28 cellular contexts compared by ENCODE assay signal in the genomic region with DNA sequence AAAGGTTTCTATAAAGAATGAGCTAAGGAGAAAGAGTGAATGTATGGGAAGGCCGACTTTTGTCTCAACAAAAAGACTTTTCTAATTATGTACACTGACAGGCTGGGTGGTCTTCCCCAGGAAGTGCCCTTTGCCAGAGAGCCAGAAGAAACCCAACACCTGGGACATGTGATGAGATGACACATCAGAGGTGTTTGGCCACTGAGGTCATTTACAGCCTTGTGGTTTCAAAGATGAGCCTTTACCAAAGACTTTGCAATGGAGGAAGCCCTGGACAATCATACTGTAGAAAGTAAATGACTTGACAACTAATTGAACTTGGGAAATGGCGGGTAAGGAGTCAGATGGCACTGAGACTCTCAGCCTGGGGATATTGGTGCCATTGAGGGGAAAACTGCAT. TPM values are rescaled to one million over a fixed set of nuclear protein-coding genes. Genes with fewer than 3 reads are reported as not detected.
"Had no signal": no experiment of that assay in that cellular context is flagged by ENCODE, and none has a peak within 500 bp of the region (broad histone marks: within the 10 kb centered on the region; RNA-seq: fewer than 3 reads in every experiment).

No MANE protein-coding gene starts in this region.

- DNase-seq: activated CD4-positive, alpha-beta memory T cell treated with anti-CD3 and anti-CD28 coated beads, Interleukin-2, amount 10 ng/mL, durations not matched to agents 7 days and 5 days; activated CD4-positive, alpha-beta T cell treated with anti-CD3 and anti-CD28 coated beads for 1 hour; activated CD4-positive, alpha-beta T cell treated with anti-CD3 and anti-CD28 coated beads, Interleukin-2, amount 10 ng/mL, durations not matched to agents 7 days and 5 days; activated CD8-positive, alpha-beta memory T cell treated with anti-CD3 and anti-CD28 coated beads, Interleukin-2, amount 50 U/mL, for 48 hours; activated gamma-delta T cell treated with Interleukin-2 at 50 U/mL for 16 hours; activated T-cell treated with anti-CD3 and anti-CD28 coated beads, Interleukin-2, amount 50 U/mL, for 24 hours; heart left ventricle; immature natural killer cell; kidney; left lung; lower lobe of right lung; mucosa of descending colon; stimulated activated CD4-positive, alpha-beta T cell treated with anti-CD3 and anti-CD28 coated beads, Interleukin-12 subunit alpha, Interleukin-12 subunit beta, amount 100 ng/mL, for 4 hours; stimulated activated CD4-positive, alpha-beta T cell treated with anti-CD3 and anti-CD28 coated beads, Interleukin-4, amount 100 ng/mL, for 1 hour; stimulated activated naive CD8-positive, alpha-beta T cell treated with anti-CD3 and anti-CD28 coated beads, Interleukin-15, Interleukin-2, amounts not matched to agents 100 U/mL and 50 U/mL, for 24 hours; T-helper 2 cell; testis; trophoblast cell had no signal

- H3K36me3 Mint-ChIP-seq: immature natural killer cell, WTC11 had no signal

- FAIRE-seq: kidney had no signal

- H3K27ac Mint-ChIP-seq: activated CD4-positive, alpha-beta memory T cell treated with anti-CD3 and anti-CD28 coated beads, Interleukin-2, amount 10 ng/mL, durations not matched to agents 7 days and 5 days; activated CD4-positive, alpha-beta T cell treated with anti-CD3 and anti-CD28 coated beads, Interleukin-2, amount 10 ng/mL, durations not matched to agents 7 days and 5 days; activated naive CD4-positive, alpha-beta T cell treated with anti-CD3 and anti-CD28 coated beads, Interleukin-2, amount 50 U/mL, for 72 hours; activated T-cell treated with anti-CD3 and anti-CD28 coated beads, Interleukin-2, amount 50 U/mL, for 24 hours; activated T-helper 17 cell treated with anti-CD3 and anti-CD28 coated beads, Interleukin-2, amount 50 U/mL, for 72 hours; immature natural killer cell; natural killer cell treated with Interleukin-12 subunit alpha and Interleukin-12 subunit beta and Interleukin-15 and Interleukin-18, amount 100 ng/mL, for 72 hours; WTC11 had no signal

- ATAC-seq: activated naive CD4-positive, alpha-beta T cell treated with anti-CD3 and anti-CD28 coated beads, Interleukin-2, amount 50 U/mL, for 72 hours; activated T-helper 17 cell treated with anti-CD3 and anti-CD28 coated beads, Interleukin-2, amount 50 U/mL, for 72 hours; heart left ventricle; left lung; lower lobe of right lung; mucosa of descending colon; natural killer cell treated with Interleukin-12 subunit alpha and Interleukin-12 subunit beta and Interleukin-15 and Interleukin-18, amount 100 ng/mL, for 72 hours; sciatic nerve; stimulated activated naive CD8-positive, alpha-beta T cell treated with anti-CD3 and anti-CD28 coated beads, Interleukin-15, Interleukin-2, amounts not matched to agents 100 U/mL and 50 U/mL, for 24 hours; WTC11 had no signal

- H3K4me3 Mint-ChIP-seq: activated CD4-positive, alpha-beta memory T cell treated with anti-CD3 and anti-CD28 coated beads, Interleukin-2, amount 10 ng/mL, durations not matched to agents 7 days and 5 days; activated CD4-positive, alpha-beta T cell treated with anti-CD3 and anti-CD28 coated beads, Interleukin-2, amount 10 ng/mL, durations not matched to agents 7 days and 5 days; activated T-cell treated with anti-CD3 and anti-CD28 coated beads, Interleukin-2, amount 50 U/mL, for 24 hours; activated T-helper 17 cell treated with anti-CD3 and anti-CD28 coated beads, Interleukin-2, amount 50 U/mL, for 72 hours; immature natural killer cell; natural killer cell treated with Interleukin-12 subunit alpha and Interleukin-12 subunit beta and Interleukin-15 and Interleukin-18, amount 100 ng/mL, for 72 hours; WTC11 had no signal

- H3K9me3 Mint-ChIP-seq: activated CD4-positive, alpha-beta memory T cell treated with anti-CD3 and anti-CD28 coated beads, Interleukin-2, amount 10 ng/mL, durations not matched to agents 7 days and 5 days; activated CD4-positive, alpha-beta T cell treated with anti-CD3 and anti-CD28 coated beads, Interleukin-2, amount 10 ng/mL, durations not matched to agents 7 days and 5 days; activated naive CD4-positive, alpha-beta T cell treated with anti-CD3 and anti-CD28 coated beads, Interleukin-2, amount 50 U/mL, for 72 hours; activated T-cell treated with anti-CD3 and anti-CD28 coated beads, Interleukin-2, amount 50 U/mL, for 24 hours; natural killer cell treated with Interleukin-12 subunit alpha and Interleukin-12 subunit beta and Interleukin-15 and Interleukin-18, amount 100 ng/mL, for 72 hours; WTC11 had no signal

RNA-seq across cellular contexts. Expression of gene NRG3, which starts 3.4 kb away (rescaled TPM):
- total RNA-seq: activated CD4-positive, alpha-beta memory T cell treated with anti-CD3 and anti-CD28 coated beads, Interleukin-2, amount 10 ng/mL, durations not matched to agents 7 days and 5 days; activated CD4-positive, alpha-beta T cell treated with anti-CD3 and anti-CD28 coated beads, Interleukin-2, amount 10 ng/mL, durations not matched to agents 7 days and 5 days; activated naive CD4-positive, alpha-beta T cell treated with anti-CD3 and anti-CD28 coated beads, Interleukin-2, amount 50 U/mL, for 72 hours; activated T-helper 17 cell treated with anti-CD3 and anti-CD28 coated beads, Interleukin-2, amount 50 U/mL, for 72 hours; fibroblast of lung; fibroblast of villous mesenchyme; myocyte; natural killer cell treated with Interleukin-12 subunit alpha and Interleukin-12 subunit beta and Interleukin-15 and Interleukin-18, amount 100 ng/mL, for 72 hours; osteocyte; vagina had no signal
- polyA plus RNA-seq: fibroblast of lung, immature natural killer cell had no signal
